ENCODE assay signal across 9 cellular contexts in the genomic region with DNA sequence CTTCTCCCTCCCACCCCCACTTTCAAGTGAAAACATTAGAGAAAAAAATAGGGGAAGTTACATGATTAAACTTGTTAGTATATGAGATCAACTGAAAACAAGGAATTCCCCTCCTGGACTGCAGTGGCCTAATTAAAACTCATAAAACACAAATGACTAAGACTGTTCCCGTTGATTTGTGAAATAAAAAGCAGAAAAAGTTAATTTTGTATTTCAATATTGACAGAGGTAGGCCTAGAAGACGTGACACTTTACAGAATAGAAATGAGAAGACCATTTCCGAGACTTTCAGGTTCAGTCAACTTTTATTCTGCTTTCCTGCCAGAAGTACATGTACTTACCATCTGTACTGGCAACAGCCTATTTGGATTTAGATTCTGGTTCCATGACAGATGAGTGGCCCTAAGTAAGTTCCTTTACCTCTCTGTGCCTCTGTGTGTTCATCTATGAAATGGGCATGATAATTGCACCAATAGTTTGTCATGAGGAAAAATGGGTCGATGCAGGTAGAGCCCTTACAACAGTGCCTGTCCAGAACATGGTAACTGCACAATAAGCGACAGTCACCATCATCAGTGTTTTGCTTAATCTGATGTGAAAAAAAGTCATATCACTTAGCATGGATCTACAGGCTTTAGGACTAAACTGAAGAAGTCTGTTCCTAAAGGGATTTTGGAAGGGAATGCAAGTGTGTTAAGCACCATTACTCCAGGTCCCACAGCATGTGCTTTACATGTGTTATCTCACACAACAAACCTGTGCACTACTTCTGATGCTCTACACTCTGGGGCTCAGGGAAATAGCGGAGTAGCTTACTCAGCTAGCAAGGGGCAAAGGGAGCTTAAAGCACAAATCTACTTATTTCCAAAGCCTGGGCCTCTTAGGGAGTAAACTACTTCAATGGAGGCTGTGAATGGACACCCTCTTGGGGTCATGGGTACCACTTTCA.
DNase-seq lines count a peak whose midpoint lies in the region; ATAC-seq, FAIRE-seq and TF ChIP-seq lines count a peak whose summit lies in the region.
"Had no signal": no experiment of that assay in that cellular context is flagged by ENCODE, and none has a peak within 500 bp of the region (broad histone marks: within the 10 kb centered on the region; RNA-seq: fewer than 3 reads in every experiment).

No MANE protein-coding gene starts in this region.

- H3K27me3 Mint-ChIP-seq in neural progenitor cell (ENCODE audit: insufficient read depth, low read depth), result no peaks in the 10 kb centered on the region

- no peak overlapping the region for H3K9ac ChIP-seq in HepG2 (ENCODE audit: insufficient read depth, low read depth, low read length)
- no peak overlapping the region for H3K9ac ChIP-seq in neural progenitor cell

- H3K36me3 Mint-ChIP-seq in neural progenitor cell, result peaks cover under 1% of the 10 kb centered on the region

- peaks cover 18% of the 10 kb centered on the region for H3K4me1 Mint-ChIP-seq in neural progenitor cell

- no peaks in the 10 kb centered on the region for H3K9me3 Mint-ChIP-seq in neural progenitor cell

- WGBS in HepG2 (ENCODE audit: low lambda C conversion rate), result 100% methylated on average over 5 of the region's 6 CpGs
- WGBS in right lobe of liver (ENCODE audit: insufficient coverage, low coverage, low lambda C conversion rate, missing lambda C conversion rate), result 49% methylated on average over 6 of the region's 6 CpGs

- intact Hi-C loops in HepG2 (cut with micrococcal nuclease; ENCODE audit: unreplicated experiment) (no loop called here), right lobe of liver (cut with DNase I) (no loop called here)

- in situ Hi-C loops in HepG2 (cut with HindIII; ENCODE audit: extremely low pct_ligation_motif_present, low pct_unique_long_range_greater_than_20kb) (loop anchor here (25.0 kb wide), 1 partner anchor 251 kb away; no protein-coding TSS in a partner anchor), brain microvascular endothelial cell (cut with HindIII; ENCODE audit: low pct_ligation_motif_present, low sequenced_read_pairs) (loop anchor here (25.0 kb wide), 1 partner anchor 251 kb away; no protein-coding TSS in a partner anchor)

- H3K4me1 ChIP-seq in HepG2 (ENCODE audit: insufficient read depth, low read length) (peaks cover 13% of the 10 kb centered on the region), right lobe of liver (no peaks in the 10 kb centered on the region), neural progenitor cell (no peaks in the 10 kb centered on the region)

- DNase-seq in HepG2 (ENCODE audit: low spot score) (no peak), right lobe of liver (no peak), MG63 (no peak), brain microvascular endothelial cell (no peak), NCI-H1417 (lab: John Stamatoyannopoulos, UW) (no peak), neural progenitor cell (ENCODE audit: low spot score) (no peak), NCI-H2081 treated with DMSO at 0.1 percent for 48 hours (lab: John Stamatoyannopoulos, UW) (no peak), COR-L47 (lab: John Stamatoyannopoulos, UW) (no peak)

- ATAC-seq in HepG2 (no peak), right lobe of liver (no peak)

- POLR2A ChIA-PET in HepG2 (lab: Yijun Ruan, JAX), result no interaction called here

- TF ChIP-seq EP300 in HepG2 (IDR thresholded peaks at IDR 0.05; ENCODE audit: low read depth in 2 of 2, low read length in 2 of 2) (no peak), HepG2 (CRISPR knock-in tag; IDR thresholded peaks at IDR 0.05; ENCODE audit: borderline replicate concordance) (no peak)

- H3K4me2 ChIP-seq in HepG2 (ENCODE audit: low read depth, low read length) (no peak overlapping the region), neural progenitor cell (no peak overlapping the region)

- BruUV-seq in HepG2 (replicated peaks; lab: Mats Ljungman, UMichigan), result no TSS peak

- H3K27ac Mint-ChIP-seq in neural progenitor cell, result no peak overlapping the region

- TF ChIP-seq POLR2A in HepG2 (IDR thresholded peaks at IDR 0.05; ENCODE audit: insufficient read depth in 1 of 2, low read depth in 2 of 2, low read length in 2 of 2) (no peak), right lobe of liver (IDR thresholded peaks at IDR 0.05) (no peak)

- H3K27ac ChIP-seq in HepG2 (ENCODE audit: extremely low read length, insufficient read depth, low read length), result no peak overlapping the region
- no peak overlapping the region for H3K27ac ChIP-seq in right lobe of liver
- H3K27ac ChIP-seq in brain microvascular endothelial cell, result peak overlapping the region; percentile 2
- H3K27ac ChIP-seq in neural progenitor cell, result no peak overlapping the region

- H3K36me3 ChIP-seq in HepG2 (replicated peaks in 1 of 2; ENCODE audit: control insufficient read depth in 1 of 2, insufficient read depth in 2 of 2, low read length in 2 of 2) (no peaks in the 10 kb centered on the region; a peak in 1 of 5 replicates), right lobe of liver (no peaks in the 10 kb centered on the region), MG63 (peaks cover 90% of the 10 kb centered on the region), brain microvascular endothelial cell (replicated peaks) (peaks cover 16% of the 10 kb centered on the region), neural progenitor cell (no peaks in the 10 kb centered on the region)

- no peak for TF ChIP-seq RAD21 in HepG2 (CRISPR knock-in tag; IDR thresholded peaks at IDR 0.05)

- no peak overlapping the region for H3K4me3 Mint-ChIP-seq in neural progenitor cell

- H2AFZ ChIP-seq in HepG2 (ENCODE audit: low read length) (no peak overlapping the region), neural progenitor cell (replicated peaks) (no peak overlapping the region)

- H3K4me3 ChIP-seq in HepG2 (replicated peaks in 1 of 3; ENCODE audit: insufficient read depth in 1 of 3, low read depth in 2 of 3, low read length in 3 of 3) (no peak overlapping the region), right lobe of liver (no peak overlapping the region), MG63 (peak overlapping the region; percentile 77), brain microvascular endothelial cell (ENCODE audit: low read depth, low read length) (peak overlapping the region; percentile 9), neural progenitor cell (no peak overlapping the region)

- CTCF ChIA-PET in HepG2 (lab: Yijun Ruan, JAX; ENCODE audit: low intra/inter-chr PET ratio, low total read pairs), result no interaction called here

- H3K9me3 ChIP-seq in HepG2 (ENCODE audit: low read length) (no peaks in the 10 kb centered on the region), right lobe of liver (no peaks in the 10 kb centered on the region), MG63 (no peaks in the 10 kb centered on the region), neural progenitor cell (ENCODE audit: low read depth) (no peaks in the 10 kb centered on the region)

- TF ChIP-seq CTCF in HepG2 (CRISPR knock-in tag; IDR thresholded peaks at IDR 0.05) (no peak), right lobe of liver (IDR thresholded peaks at IDR 0.05) (no peak), brain microvascular endothelial cell (IDR thresholded peaks at IDR 0.05; ENCODE audit: low read depth, low read length, missing control alignments) (no peak), neural progenitor cell (IDR thresholded peaks at IDR 0.05) (no peak)

- H3F3A ChIP-seq in neural progenitor cell (ENCODE audit: low read depth), result no peaks in the 10 kb centered on the region

- H4K20me1 ChIP-seq in HepG2 (ENCODE audit: insufficient read depth, low read length), result no peaks in the 10 kb centered on the region
- H4K20me1 ChIP-seq in neural progenitor cell (ENCODE audit: low read depth), result peaks cover 12% of the 10 kb centered on the region

- H3K27me3 ChIP-seq in HepG2 (ENCODE audit: control insufficient read depth in 1 of 2, insufficient read depth in 2 of 2, low read length in 2 of 2), result no peaks in the 10 kb centered on the region
- H3K27me3 ChIP-seq in right lobe of liver, result no peaks in the 10 kb centered on the region
- H3K27me3 ChIP-seq in MG63, result no peaks in the 10 kb centered on the region
- H3K27me3 ChIP-seq in brain microvascular endothelial cell (replicated peaks), result no peaks in the 10 kb centered on the region
- H3K27me3 ChIP-seq in neural progenitor cell, result no peaks in the 10 kb centered on the region

- no peak for FAIRE-seq in HepG2 (lab: Jason Lieb, UNC)
- FAIRE-seq: D721Med had no signal

- H3K79me2 ChIP-seq in HepG2 (ENCODE audit: insufficient read depth, low read length) (peaks cover 21% of the 10 kb centered on the region), neural progenitor cell (ENCODE audit: low read depth) (peaks cover 78% of the 10 kb centered on the region)

TF ChIP-seq in HepG2, 621 proteins besides CTCF, POLR2A, EP300 and RAD21:
- no peak for TF ChIP-seq KAT7 (CRISPR knock-in tag; IDR thresholded peaks at IDR 0.05; ENCODE audit: borderline replicate concordance)
- no peak for TF ChIP-seq ZNF644 (CRISPR knock-in tag; IDR thresholded peaks at IDR 0.05; ENCODE audit: low read depth)
- TF ChIP-seq ZNF629 (CRISPR knock-in tag; conservative IDR thresholded peaks at IDR 0.05), result peak; percentile 78

Comparison
In these comparisons a context has a peak if more than half of its experiments do, and no peak if none do; other contexts are left out.
1. H3K4me3 ChIP-seq: peak in MG63 (single experiment) and brain microvascular endothelial cell (single experiment); none in HepG2 (0 of 3), right lobe of liver (0 of 3) and neural progenitor cell (single experiment).